ENCODE assay signal across 21 cellular contexts in genomic region chr6:115819506-115819905, GRCh38.
A peak's percentile ranks its signal among the peaks of the same experiment; 100 is the strongest.
DNase-seq lines count a peak whose midpoint lies in the region; ATAC-seq and TF ChIP-seq lines count a peak whose summit lies in the region.
"Had no signal": no experiment of that assay in that cellular context is flagged by ENCODE, and none has a peak within 500 bp of the region (broad histone marks: within the 10 kb centered on the region; RNA-seq: fewer than 3 reads in every experiment).

No MANE protein-coding gene starts in this region.

- H3K4me1 ChIP-seq in A673 (ENCODE audit: insufficient read depth, low read length, poor library complexity, severe bottlenecking) = no peaks in the 10 kb centered on the region
- no peaks in the 10 kb centered on the region for H3K4me1 ChIP-seq in RWPE2 (ENCODE audit: insufficient read depth, poor library complexity, severe bottlenecking)
- H3K4me1 ChIP-seq: BE2C; BLaER1 treated with 17β-estradiol and CSF1 and Interleukin-3, amounts not matched to agents 10 nM and 100 nM had no signal

- H3K27me3 ChIP-seq in A673 (replicated peaks; ENCODE audit: insufficient read depth, low read depth, low read length, poor library complexity) = no peaks in the 10 kb centered on the region
- no peaks in the 10 kb centered on the region for H3K27me3 ChIP-seq in RWPE2 (ENCODE audit: insufficient read depth, poor library complexity, severe bottlenecking)
- H3K27me3 ChIP-seq: BE2C; BLaER1 treated with 17β-estradiol and CSF1 and Interleukin-3, amounts not matched to agents 10 nM and 100 nM had no signal

- H3K4me3 ChIP-seq in A673 (ENCODE audit: low read depth, low read length, poor library complexity, severe bottlenecking) (no peak overlapping the region), RWPE2 (ENCODE audit: severe bottlenecking) (no peak overlapping the region), epithelial cell of esophagus (ENCODE audit: low read length) (no peak overlapping the region)
- H3K4me3 ChIP-seq: BLaER1 treated with 17β-estradiol and CSF1 and Interleukin-3, amounts not matched to agents 10 nM and 100 nM; GM23338 had no signal

- no peaks in the 10 kb centered on the region for H3K9me3 ChIP-seq in A673 (ENCODE audit: low read depth, low read length, poor library complexity, severe bottlenecking)
- H3K9me3 ChIP-seq in RWPE2 (ENCODE audit: severe bottlenecking) = no peaks in the 10 kb centered on the region
- H3K9me3 ChIP-seq: BE2C had no signal

- intact Hi-C loops in A673 (cut with micrococcal nuclease; ENCODE audit: unreplicated experiment) = no loop called here

- peak; percentile 54 for DNase-seq in A673 (ENCODE audit: low spot score)
- peak; percentile 5 for DNase-seq in M059J (ENCODE audit: low read depth)
- DNase-seq in RWPE2 (ENCODE audit: low spot score) = no peak
- peak; percentile 26 for DNase-seq in epithelial cell of esophagus (ENCODE audit: low read depth)
- DNase-seq in NCI-H748 (lab: John Stamatoyannopoulos, UW; ENCODE audit: unreplicated experiment) = no peak
- no peak for DNase-seq in NCI-H82 (lab: John Stamatoyannopoulos, UW)
- no peak for DNase-seq in kidney tubule cell (ENCODE audit: low spot score)
- DNase-seq: ACHN; AML-193; BE2C; CD4-positive, alpha-beta T cell; CD8-positive, alpha-beta memory T cell; DMS 273 treated with DMSO at 0.1 percent for 48 hours; DMS79; GF-D8; H9 had no signal

- H3K36me3 ChIP-seq in A673 (ENCODE audit: insufficient read depth, low read length, poor library complexity, severe bottlenecking) = no peaks in the 10 kb centered on the region
- H3K36me3 ChIP-seq in RWPE2 (ENCODE audit: low read depth) = no peaks in the 10 kb centered on the region
- H3K36me3 ChIP-seq: BE2C; BLaER1 treated with 17β-estradiol and CSF1 and Interleukin-3, amounts not matched to agents 10 nM and 100 nM had no signal

- POLR2A ChIA-PET in A673 (lab: Charles Lee; ENCODE audit: low non-redundant PET) = no interaction called here

- ATAC-seq in RWPE2 (ENCODE audit: low read depth) = peak; percentile 58; the same call in 2 of the 3 replicates
- no peak for ATAC-seq in HG03460 (IDR thresholded peaks at IDR 0.05; ENCODE audit: unreplicated experiment)
- ATAC-seq: GM23338, HCT116 had no signal

- CTCF ChIA-PET in A673 (lab: Charles Lee) = no interaction called here

- no peak overlapping the region for H3K27ac ChIP-seq in A673 (ENCODE audit: low read depth, low read length, poor library complexity, severe bottlenecking)
- no peak overlapping the region for H3K27ac ChIP-seq in RWPE2 (ENCODE audit: poor library complexity, severe bottlenecking)
- H3K27ac ChIP-seq: 22Rv1; BLaER1 treated with 17β-estradiol and CSF1 and Interleukin-3, amounts not matched to agents 10 nM and 100 nM had no signal

- TF ChIP-seq CTCF in A673 (conservative IDR thresholded peaks at IDR 0.05; ENCODE audit: low read depth, low read length) = no peak
- no peak for TF ChIP-seq CTCF in RWPE2 (IDR thresholded peaks at IDR 0.05; ENCODE audit: poor library complexity, severe bottlenecking)
- no peak for TF ChIP-seq CTCF in epithelial cell of esophagus (IDR thresholded peaks at IDR 0.05; ENCODE audit: insufficient read depth, low read depth, low read length, missing control alignments)

- BruUV-seq in A673 (replicated peaks; lab: Mats Ljungman, UMichigan) = no TSS peak

Comparison
In these comparisons a context has a peak if more than half of its experiments do, and no peak if none do; other contexts are left out.
1. DNase-seq: peak in A673 (single experiment), M059J (single experiment) and epithelial cell of esophagus (single experiment); none in RWPE2 (single experiment), NCI-H748 (single experiment), NCI-H82 (single experiment) and kidney tubule cell (single experiment).